In the genomic region with DNA sequence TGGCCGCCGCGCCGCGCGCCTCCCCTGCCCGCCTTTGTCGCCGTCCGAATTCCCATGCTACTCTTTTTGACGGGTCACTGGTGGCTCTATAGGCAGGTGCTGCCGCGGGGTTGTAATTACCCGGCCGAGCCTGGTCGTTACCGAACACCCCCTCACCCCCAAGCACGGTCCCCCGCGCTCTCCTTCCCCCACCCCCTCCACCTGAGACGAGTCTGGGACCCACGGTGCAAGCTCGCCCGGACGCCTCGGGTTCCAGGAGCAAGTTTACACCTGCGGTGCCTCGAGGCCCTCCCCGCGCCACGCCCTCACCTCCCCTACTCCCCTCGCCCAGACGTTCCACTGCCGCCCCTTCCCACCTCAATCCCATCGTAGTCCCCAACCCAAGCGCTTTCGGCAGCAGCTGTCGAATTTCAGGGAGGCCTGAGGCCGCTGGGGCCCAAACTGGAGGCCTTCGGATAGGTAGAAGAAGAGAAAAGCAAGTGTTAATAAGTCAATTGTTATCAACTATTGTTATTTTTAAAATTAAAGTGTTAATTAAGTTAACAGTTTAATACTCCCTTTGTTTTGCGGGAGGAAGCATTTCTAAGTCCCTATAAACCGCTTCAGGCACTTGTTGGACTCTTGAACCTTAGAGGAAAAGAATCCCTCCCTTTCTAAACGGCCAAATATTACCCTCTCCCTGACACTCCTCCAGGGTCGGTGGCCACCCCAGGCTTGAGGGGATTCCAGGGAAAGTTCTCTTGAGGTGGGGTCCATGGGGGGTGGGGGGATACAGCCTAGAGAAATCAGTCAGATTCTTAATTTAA, we compare ENCODE assay signal across 19 cellular contexts. TPM values are rescaled to one million over a fixed set of nuclear protein-coding genes. Genes with fewer than 3 reads are reported as not detected.
DNase-seq lines count a peak whose midpoint lies in the region; ATAC-seq and TF ChIP-seq lines count a peak whose summit lies in the region.
"Had no signal": no experiment of that assay in that cellular context is flagged by ENCODE, and none has a peak within 500 bp of the region (broad histone marks: within the 10 kb centered on the region; RNA-seq: fewer than 3 reads in every experiment).

No MANE protein-coding gene starts in this region.

- POLR2A ChIA-PET in CD8-positive, alpha-beta T cell (lab: Charles Lee) = no interaction called here

- peaks cover 61% of the 10 kb centered on the region for H3F3A ChIP-seq in neural progenitor cell (ENCODE audit: low read depth)

- ATAC-seq in CD8-positive, alpha-beta T cell = no peak
- no peak for ATAC-seq in HG03139 (IDR thresholded peaks at IDR 0.05; ENCODE audit: unreplicated experiment)

- peaks cover 97% of the 10 kb centered on the region for H4K20me1 ChIP-seq in neural progenitor cell (ENCODE audit: low read depth)

- intact Hi-C loops in CD8-positive, alpha-beta T cell (cut with DNase I, micrococcal nuclease) = no loop called here

- H3K4me3 Mint-ChIP-seq in CD8-positive, alpha-beta T cell = peak overlapping the region; percentile 29
- H3K4me3 Mint-ChIP-seq in IgD-negative memory B cell (peak overlapping the region in 3 of 4 donors; percentile 55 to 85 (median 63)), endodermal cell (no peak overlapping the region), neural progenitor cell (no peak overlapping the region)

- no peak overlapping the region for H3K27ac Mint-ChIP-seq in CD8-positive, alpha-beta T cell
- H3K27ac Mint-ChIP-seq in IgD-negative memory B cell = peak overlapping the region; percentile 31 to 93 (median 31)
- no peak overlapping the region for H3K27ac Mint-ChIP-seq in endodermal cell
- H3K27ac Mint-ChIP-seq in neural progenitor cell = no peak overlapping the region
- H3K27ac Mint-ChIP-seq: activated CD4-positive, alpha-beta memory T cell treated with anti-CD3 and anti-CD28 coated beads for 36 hours; activated T-cell treated with anti-CD3 and anti-CD28 coated beads, Interleukin-2, amount 50 U/mL, for 72 hours had no signal

- no peak overlapping the region for H2AFZ ChIP-seq in neural progenitor cell (replicated peaks)

- no peaks in the 10 kb centered on the region for H3K36me3 ChIP-seq in CD8-positive, alpha-beta T cell (ENCODE audit: insufficient read depth, low read length)
- H3K36me3 ChIP-seq in endodermal cell (ENCODE audit: control insufficient read depth, insufficient read depth, low read length) (no peaks in the 10 kb centered on the region), neural progenitor cell (no peaks in the 10 kb centered on the region)

- no peaks in the 10 kb centered on the region for H3K79me2 ChIP-seq in neural progenitor cell (ENCODE audit: low read depth)

- no peak for DNase-seq in CD8-positive, alpha-beta T cell
- DNase-seq in endodermal cell = peak; percentile 67
- DNase-seq in neural progenitor cell (ENCODE audit: low spot score) = peak; percentile 63
- no peak for DNase-seq in activated effector memory CD4-positive, alpha-beta T cell treated with Interleukin-2 at 50 U/mL for 16 hours
- DNase-seq in NCI-H748 (lab: John Stamatoyannopoulos, UW; ENCODE audit: unreplicated experiment) = no peak
- DNase-seq in GM10266 (ENCODE audit: extremely low spot score) = no peak
- DNase-seq: activated CD4-positive, alpha-beta memory T cell treated with anti-CD3 and anti-CD28 coated beads for 36 hours; cerebellar nuclear complex; COR-L47; foreskin melanocyte; NCI-H1436 treated with DMSO at 0.1 percent for 48 hours; NCI-H345; RPMI8226 had no signal

- H3K27ac ChIP-seq in CD8-positive, alpha-beta T cell (ENCODE audit: low read depth, low read length) = no peak overlapping the region
- no peak overlapping the region for H3K27ac ChIP-seq in endodermal cell (ENCODE audit: low read depth, low read length)
- no peak overlapping the region for H3K27ac ChIP-seq in neural progenitor cell

- no peak overlapping the region for H3K4me3 ChIP-seq in CD8-positive, alpha-beta T cell (ENCODE audit: low read depth, low read length)
- H3K4me3 ChIP-seq in endodermal cell (ENCODE audit: low read length) (no peak overlapping the region), neural progenitor cell (peak overlapping the region; percentile 42)

- H3K4me1 Mint-ChIP-seq in CD8-positive, alpha-beta T cell (ENCODE audit: low read depth) = peaks cover 48% of the 10 kb centered on the region
- H3K4me1 Mint-ChIP-seq in IgD-negative memory B cell = peaks cover 21 to 32% (median 22%) of the 10 kb centered on the region in 3 donors
- peaks cover 27% of the 10 kb centered on the region for H3K4me1 Mint-ChIP-seq in endodermal cell
- H3K4me1 Mint-ChIP-seq in neural progenitor cell = peaks cover 41% of the 10 kb centered on the region

- TF ChIP-seq CTCF in CD8-positive, alpha-beta T cell (IDR thresholded peaks at IDR 0.05) = no peak
- TF ChIP-seq CTCF in endodermal cell (conservative IDR thresholded peaks at IDR 0.05) = no peak
- no peak for TF ChIP-seq CTCF in neural progenitor cell (IDR thresholded peaks at IDR 0.05)
- TF ChIP-seq CTCF in GM10266 (IDR thresholded peaks at IDR 0.05; ENCODE audit: control insufficient read depth, insufficient read depth, low read depth, missing control alignments) = no peak

- H3K9me3 ChIP-seq in CD8-positive, alpha-beta T cell (ENCODE audit: low read length) = no peaks in the 10 kb centered on the region
- H3K9me3 ChIP-seq in endodermal cell (ENCODE audit: control insufficient read depth, low read length) (no peaks in the 10 kb centered on the region), neural progenitor cell (ENCODE audit: low read depth) (no peaks in the 10 kb centered on the region)

- H3K36me3 Mint-ChIP-seq in CD8-positive, alpha-beta T cell = no peaks in the 10 kb centered on the region
- H3K36me3 Mint-ChIP-seq in IgD-negative memory B cell = peaks cover 3% of the 10 kb centered on the region
- H3K36me3 Mint-ChIP-seq in endodermal cell (ENCODE audit: low read depth) = no peaks in the 10 kb centered on the region
- no peaks in the 10 kb centered on the region for H3K36me3 Mint-ChIP-seq in neural progenitor cell
- H3K36me3 Mint-ChIP-seq: activated CD4-positive, alpha-beta memory T cell treated with anti-CD3 and anti-CD28 coated beads for 36 hours had no signal

- H3K4me2 ChIP-seq in neural progenitor cell = peak overlapping the region; percentile 83

- no peaks in the 10 kb centered on the region for H3K9me3 Mint-ChIP-seq in CD8-positive, alpha-beta T cell
- peaks cover 0 to 9% (median 3%) of the 10 kb centered on the region in 3 donors for H3K9me3 Mint-ChIP-seq in IgD-negative memory B cell
- H3K9me3 Mint-ChIP-seq in endodermal cell = no peaks in the 10 kb centered on the region
- H3K9me3 Mint-ChIP-seq in neural progenitor cell = no peaks in the 10 kb centered on the region
- H3K9me3 Mint-ChIP-seq: activated CD4-positive, alpha-beta memory T cell treated with anti-CD3 and anti-CD28 coated beads for 36 hours; activated T-cell treated with anti-CD3 and anti-CD28 coated beads, Interleukin-2, amount 50 U/mL, for 72 hours had no signal

- H3K9ac ChIP-seq in endodermal cell (ENCODE audit: extremely low read depth, low read length, poor library complexity, severe bottlenecking) = no peak overlapping the region
- H3K9ac ChIP-seq in neural progenitor cell = no peak overlapping the region

- 1% methylated on average over 43 of the region's 44 CpGs; no CpG with 5 or more reads in 1 of the 2 experiments for WGBS in endodermal cell (ENCODE audit: insufficient coverage in 1 of 2, insufficient read length in 1 of 2), 2 experiments

- CTCF ChIA-PET in CD8-positive, alpha-beta T cell (lab: Charles Lee) = interaction anchor here (1.2 kb wide), 1 partner anchor 365 kb away, joined by 3 read pairs; no protein-coding TSS in a partner anchor

- H3K27me3 Mint-ChIP-seq in CD8-positive, alpha-beta T cell (ENCODE audit: low read depth) = peaks cover 72% of the 10 kb centered on the region
- peaks cover 75% of the 10 kb centered on the region for H3K27me3 Mint-ChIP-seq in IgD-negative memory B cell
- peaks cover 99% of the 10 kb centered on the region for H3K27me3 Mint-ChIP-seq in endodermal cell (ENCODE audit: insufficient read depth)
- H3K27me3 Mint-ChIP-seq in neural progenitor cell (ENCODE audit: insufficient read depth, low read depth) = peaks cover 93% of the 10 kb centered on the region

- H3K27me3 ChIP-seq in CD8-positive, alpha-beta T cell (ENCODE audit: insufficient read depth, low read length) = peaks cover 64% of the 10 kb centered on the region
- H3K27me3 ChIP-seq in endodermal cell (ENCODE audit: control insufficient read depth, insufficient read depth, low read length, poor library complexity, severe bottlenecking) (peaks cover 100% of the 10 kb centered on the region), neural progenitor cell (peaks cover 100% of the 10 kb centered on the region)

- H3K4me1 ChIP-seq in CD8-positive, alpha-beta T cell (ENCODE audit: insufficient read depth, low read length) = peaks cover 37% of the 10 kb centered on the region
- H3K4me1 ChIP-seq in endodermal cell (ENCODE audit: control insufficient read depth, insufficient read depth, low read length) = peaks cover 14% of the 10 kb centered on the region
- H3K4me1 ChIP-seq in neural progenitor cell = peaks cover 63% of the 10 kb centered on the region

RNA-seq across cellular contexts. Expression of a gene that starts 4.2 kb away (rescaled TPM):
- not detected for total RNA-seq in CD8-positive, alpha-beta T cell
- not detected for polyA plus RNA-seq in IgD-negative memory B cell
- total RNA-seq in endodermal cell = not detected
- polyA plus RNA-seq in endodermal cell (2013, experiment 1 of 2) = 0.11 TPM
- polyA plus RNA-seq in endodermal cell (2013, experiment 2 of 2) = 0.17 TPM
- 0.25 and 1.0 TPM in 2 replicates for total RNA-seq in neural progenitor cell (ENCODE audit: low replicate concordance)
- total RNA-seq: activated CD4-positive, alpha-beta memory T cell treated with anti-CD3 and anti-CD28 coated beads for 36 hours; activated T-cell treated with anti-CD3 and anti-CD28 coated beads, Interleukin-2, amount 50 U/mL, for 72 hours; liver; myocyte; renal cortical epithelial cell had no signal
- polyA plus RNA-seq: liver had no signal

Comparison
In these comparisons a context has a peak if more than half of its experiments do, and no peak if none do; other contexts are left out.
1. DNase-seq: peak in endodermal cell (single experiment) and neural progenitor cell (single experiment); none in CD8-positive, alpha-beta T cell (0 of 7), activated effector memory CD4-positive, alpha-beta T cell treated with Interleukin-2 at 50 U/mL for 16 hours (single experiment), NCI-H748 (single experiment) and GM10266 (single experiment).
2. H3K27ac Mint-ChIP-seq: peak in IgD-negative memory B cell (3 of 3); none in CD8-positive, alpha-beta T cell (single experiment), endodermal cell (single experiment) and neural progenitor cell (single experiment).
3. H3K4me3 Mint-ChIP-seq: peak in CD8-positive, alpha-beta T cell (single experiment) and IgD-negative memory B cell (3 of 4); none in endodermal cell (single experiment) and neural progenitor cell (single experiment).